ENCODE assay signal across 20 cellular contexts in genomic region chr14:90750701-90751100, GRCh38.
DNase-seq lines count a peak whose midpoint lies in the region; ATAC-seq and TF ChIP-seq lines count a peak whose summit lies in the region.
"Had no signal": no experiment of that assay in that cellular context is flagged by ENCODE, and none has a peak within 500 bp of the region (broad histone marks: within the 10 kb centered on the region; RNA-seq: fewer than 3 reads in every experiment).

No MANE protein-coding gene starts in this region.

- TF ChIP-seq CTCF in heart left ventricle (IDR thresholded peaks at IDR 0.05) (no peak), prostate gland (IDR thresholded peaks at IDR 0.05) (no peak), gastrocnemius medialis (IDR thresholded peaks at IDR 0.05 in 4 of 5, conservative IDR thresholded peaks at IDR 0.05 in 1 of 5) (no peak), GM13977 (IDR thresholded peaks at IDR 0.05; ENCODE audit: extremely low read depth, insufficient read depth, missing control alignments) (no peak)

- 53 to 69% (median 66%) methylated on average over 1 of the region's 1 CpG for WGBS in heart left ventricle, 4 donors
- WGBS in right cardiac atrium = 89% methylated on average over 1 of the region's 1 CpG
- WGBS in prostate gland = 61% methylated on average over 1 of the region's 1 CpG

- TF ChIP-seq POLR2A in heart left ventricle (IDR thresholded peaks at IDR 0.05) (no peak), prostate gland (IDR thresholded peaks at IDR 0.05) (no peak), gastrocnemius medialis (IDR thresholded peaks at IDR 0.05) (no peak)

- H3K4me3 ChIP-seq in heart left ventricle (no peak overlapping the region), right cardiac atrium (ENCODE audit: low read length) (no peak overlapping the region), prostate gland (no peak overlapping the region), gastrocnemius medialis (no peak overlapping the region)
- H3K4me3 ChIP-seq: BLaER1, GM23338 had no signal

- peaks cover 2% of the 10 kb centered on the region for H3K36me3 Mint-ChIP-seq in activated CD8-positive, alpha-beta memory T cell treated with anti-CD3 and anti-CD28 coated beads, Interleukin-2, amount 10 ng/mL, durations not matched to agents 7 days and 5 days
- H3K36me3 Mint-ChIP-seq: CD4-positive, CD25-positive, alpha-beta regulatory T cell had no signal

- in situ Hi-C loops in gastrocnemius medialis (cut with MboI; ENCODE audit: low sequenced_read_pairs in 4 of 4) = loop anchor here (10.0 to 25.0 kb wide), 7 partner anchors 56 to 788 kb away; partner anchors contain the start of genes EFCAB11 (in 3 of the 4), TDP1 (in 3 of the 4) and CALM1 (in 1 of the 4)
- in situ Hi-C loops in GM13977 (cut with MboI; ENCODE audit: low pct_unique_long_range_greater_than_20kb, low sequenced_read_pairs, unreplicated experiment) = no loop called here

- intact Hi-C loops in heart left ventricle (cut with DNase I) (loop anchor here in 3 of 10 donors (10.0 kb wide), 2 partner anchors 356 to 446 kb away; partner anchors contain the start of gene CALM1 (in 1 of the 3)), right cardiac atrium (cut with DNase I) (no loop called here), prostate gland (cut with DNase I) (no loop called here), gastrocnemius medialis (cut with DNase I; ENCODE audit: low total_unique reads) (loop anchor here (1.0 to 10.0 kb wide), 2 partner anchors 11 to 414 kb away; no protein-coding TSS in a partner anchor)

- CTCF ChIA-PET in activated CD8-positive, alpha-beta memory T cell treated with anti-CD3 and anti-CD28 coated beads, Interleukin-2, amount 10 ng/mL, durations not matched to agents 7 days and 5 days (lab: Charles Lee) = no interaction called here

- H3K27ac ChIP-seq in heart left ventricle (peak overlapping the region in 1 of 12 donors; percentile 32), right cardiac atrium (ENCODE audit: low read length) (no peak overlapping the region), prostate gland (no peak overlapping the region), gastrocnemius medialis (peak overlapping the region; percentile 62 to 95 (median 78))
- H3K27ac ChIP-seq: 22Rv1, BLaER1, C4-2B had no signal

- H3K27me3 Mint-ChIP-seq in activated CD8-positive, alpha-beta memory T cell treated with anti-CD3 and anti-CD28 coated beads, Interleukin-2, amount 10 ng/mL, durations not matched to agents 7 days and 5 days = peaks cover 29% of the 10 kb centered on the region

- no peak overlapping the region for H3K4me3 Mint-ChIP-seq in activated CD8-positive, alpha-beta memory T cell treated with anti-CD3 and anti-CD28 coated beads, Interleukin-2, amount 10 ng/mL, durations not matched to agents 7 days and 5 days
- H3K4me3 Mint-ChIP-seq: B cell; CD4-positive, CD25-positive, alpha-beta regulatory T cell; CD8-positive, alpha-beta T cell; GM23338; H9; HFFc6 had no signal

- peaks cover 5% of the 10 kb centered on the region for H3K9me3 Mint-ChIP-seq in activated CD8-positive, alpha-beta memory T cell treated with anti-CD3 and anti-CD28 coated beads, Interleukin-2, amount 10 ng/mL, durations not matched to agents 7 days and 5 days (ENCODE audit: low read depth)

- ATAC-seq in heart left ventricle (peak in 3 of 4 donors; percentile 52 to 65 (median 60)), right cardiac atrium (no peak), gastrocnemius medialis (peak; percentile 87 to 94)
- no peak for ATAC-seq in activated CD8-positive, alpha-beta memory T cell treated with anti-CD3 and anti-CD28 coated beads, Interleukin-2, amount 10 ng/mL, durations not matched to agents 7 days and 5 days
- ATAC-seq: CD8-positive, alpha-beta T cell; GM23338; HCT116 had no signal

- H3K27me3 ChIP-seq in heart left ventricle (no peaks in the 10 kb centered on the region), right cardiac atrium (ENCODE audit: control insufficient read depth, insufficient read depth) (no peaks in the 10 kb centered on the region), prostate gland (replicated peaks; ENCODE audit: insufficient read depth) (no peaks in the 10 kb centered on the region), gastrocnemius medialis (no peaks in the 10 kb centered on the region)
- H3K27me3 ChIP-seq: BLaER1 had no signal

- H3K36me3 ChIP-seq in heart left ventricle = no peaks in the 10 kb centered on the region
- no peaks in the 10 kb centered on the region for H3K36me3 ChIP-seq in prostate gland
- H3K36me3 ChIP-seq in gastrocnemius medialis = no peaks in the 10 kb centered on the region

- peaks cover 0 to 5% (median 0%) of the 10 kb centered on the region in 12 donors for H3K4me1 ChIP-seq in heart left ventricle
- no peaks in the 10 kb centered on the region for H3K4me1 ChIP-seq in right cardiac atrium (ENCODE audit: control insufficient read depth, insufficient read depth, low read length)
- H3K4me1 ChIP-seq in prostate gland (replicated peaks) = no peaks in the 10 kb centered on the region
- H3K4me1 ChIP-seq in gastrocnemius medialis = peaks cover 18 to 21% of the 10 kb centered on the region in 2 donors
- H3K4me1 ChIP-seq: BLaER1, Caco-2 had no signal

- H3K4me1 Mint-ChIP-seq in activated CD8-positive, alpha-beta memory T cell treated with anti-CD3 and anti-CD28 coated beads, Interleukin-2, amount 10 ng/mL, durations not matched to agents 7 days and 5 days = no peaks in the 10 kb centered on the region
- H3K4me1 Mint-ChIP-seq: B cell; CD4-positive, CD25-positive, alpha-beta regulatory T cell; GM23338; H9 had no signal

- DNase-seq in heart left ventricle = no peak
- no peak for DNase-seq in right cardiac atrium
- peak; percentile 1 for DNase-seq in prostate gland (ENCODE audit: low spot score)
- no peak for DNase-seq in gastrocnemius medialis
- DNase-seq in activated CD8-positive, alpha-beta memory T cell treated with anti-CD3 and anti-CD28 coated beads, Interleukin-2, amount 10 ng/mL, durations not matched to agents 7 days and 5 days = no peak
- no peak for DNase-seq in cerebellum (ENCODE audit: low spot score)
- DNase-seq in GM13977 (ENCODE audit: low spot score) = no peak
- DNase-seq: Caco-2; CD4-positive, CD25-positive, alpha-beta regulatory T cell; CD8-positive, alpha-beta T cell; DMS153; DND-41; H9; HFFc6 had no signal

- H3K9me3 ChIP-seq in heart left ventricle (peaks cover 0 to 36% (median 8%) of the 10 kb centered on the region in 12 donors), right cardiac atrium (ENCODE audit: control insufficient read depth, low read length) (no peaks in the 10 kb centered on the region), prostate gland (no peaks in the 10 kb centered on the region), gastrocnemius medialis (no peaks in the 10 kb centered on the region)

- H3K27ac Mint-ChIP-seq in activated CD8-positive, alpha-beta memory T cell treated with anti-CD3 and anti-CD28 coated beads, Interleukin-2, amount 10 ng/mL, durations not matched to agents 7 days and 5 days = no peak overlapping the region
- H3K27ac Mint-ChIP-seq: B cell; CD4-positive, CD25-positive, alpha-beta regulatory T cell; CD8-positive, alpha-beta T cell; GM23338; H9; HFFc6 had no signal

Comparison
In these comparisons a context has a peak if more than half of its experiments do, and no peak if none do; other contexts are left out.
1. ATAC-seq: peak in heart left ventricle (3 of 4) and gastrocnemius medialis (2 of 2); none in right cardiac atrium (0 of 2) and activated CD8-positive, alpha-beta memory T cell treated with anti-CD3 and anti-CD28 coated beads, Interleukin-2, amount 10 ng/mL, durations not matched to agents 7 days and 5 days (single experiment).
2. H3K27ac ChIP-seq: peak in gastrocnemius medialis (4 of 4); none in right cardiac atrium (single experiment) and prostate gland (0 of 2).